ENCODE assay signal across 29 cellular contexts in genomic region chr6:36807143-36807542, GRCh38.
"Had no signal": no experiment of that assay in that cellular context is flagged by ENCODE, and none has a peak within 500 bp of the region (broad histone marks: within the 10 kb centered on the region; RNA-seq: fewer than 3 reads in every experiment).

No MANE protein-coding gene starts in this region.

- ATAC-seq: stimulated activated effector memory CD8-positive, alpha-beta T cell treated with anti-CD3 and anti-CD28 coated beads, Interleukin-12 subunit alpha, Interleukin-12 subunit beta, amount 100 ng/mL, for 72 hours; stimulated activated memory B cell treated with anti-CD40 and anti-IgM and Interleukin-4, amounts not matched to agents 10 μg/mL and 1 μg/mL and 100 μg/mL, for 72 hours; stimulated activated naive B cell treated with anti-CD40 and anti-IgM and Interleukin-4, amounts not matched to agents 10 μg/mL and 1 μg/mL and 100 μg/mL, for 72 hours; stimulated activated naive CD8-positive, alpha-beta T cell treated with anti-CD3 and anti-CD28 coated beads, Interleukin-15, amount 100 ng/mL, for 72 hours; stimulated activated naive CD8-positive, alpha-beta T cell treated with anti-CD3 and anti-CD28 coated beads, Interleukin-15, Interleukin-2, amounts not matched to agents 100 U/mL and 50 U/mL, for 24 hours; upper lobe of right lung had no signal

- H3K9me3 ChIP-seq: stomach, suprapubic skin, testis, thoracic aorta, thyroid gland, tibial artery, tibial nerve, transverse colon, upper lobe of left lung, upper lobe of right lung, uterus, vagina had no signal

- H3K4me3 ChIP-seq: stomach, suprapubic skin, testis, thoracic aorta, thyroid gland, tibial artery, tibial nerve, transverse colon, upper lobe of left lung, upper lobe of right lung, uterus, vagina had no signal

- H3K4me3 Mint-ChIP-seq: stimulated activated effector memory CD8-positive, alpha-beta T cell treated with anti-CD3 and anti-CD28 coated beads, Interleukin-12 subunit alpha, Interleukin-12 subunit beta, amount 100 ng/mL, for 72 hours; stimulated activated memory B cell treated with anti-CD40 and anti-IgM and Interleukin-4, amounts not matched to agents 10 μg/mL and 1 μg/mL and 100 μg/mL, for 72 hours; stimulated activated naive B cell treated with anti-CD40 and anti-IgM and Interleukin-4, amounts not matched to agents 10 μg/mL and 1 μg/mL and 100 μg/mL, for 72 hours; stimulated activated naive CD8-positive, alpha-beta T cell treated with anti-CD3 and anti-CD28 coated beads, Interleukin-15, amount 100 ng/mL, for 72 hours; stimulated activated naive CD8-positive, alpha-beta T cell treated with anti-CD3 and anti-CD28 coated beads, Interleukin-15, Interleukin-2, amounts not matched to agents 100 ng/mL and 50 ng/mL, for 24 hours; type B pancreatic cell had no signal

- H3K9me3 Mint-ChIP-seq: stimulated activated effector memory CD8-positive, alpha-beta T cell treated with anti-CD3 and anti-CD28 coated beads, Interleukin-12 subunit alpha, Interleukin-12 subunit beta, amount 100 ng/mL, for 72 hours; stimulated activated memory B cell treated with anti-CD40 and anti-IgM and Interleukin-4, amounts not matched to agents 10 μg/mL and 1 μg/mL and 100 μg/mL, for 72 hours; stimulated activated naive B cell treated with anti-CD40 and anti-IgM and Interleukin-4, amounts not matched to agents 10 μg/mL and 1 μg/mL and 100 μg/mL, for 72 hours; stimulated activated naive CD8-positive, alpha-beta T cell treated with anti-CD3 and anti-CD28 coated beads, Interleukin-15, amount 100 ng/mL, for 72 hours; stimulated activated naive CD8-positive, alpha-beta T cell treated with anti-CD3 and anti-CD28 coated beads, Interleukin-15, Interleukin-2, amounts not matched to agents 100 ng/mL and 50 ng/mL, for 24 hours; type B pancreatic cell had no signal

- H3K36me3 Mint-ChIP-seq: stimulated activated effector memory CD8-positive, alpha-beta T cell treated with anti-CD3 and anti-CD28 coated beads, Interleukin-12 subunit alpha, Interleukin-12 subunit beta, amount 100 ng/mL, for 72 hours; stimulated activated memory B cell treated with anti-CD40 and anti-IgM and Interleukin-4, amounts not matched to agents 10 μg/mL and 1 μg/mL and 100 μg/mL, for 72 hours; stimulated activated naive B cell treated with anti-CD40 and anti-IgM and Interleukin-4, amounts not matched to agents 10 μg/mL and 1 μg/mL and 100 μg/mL, for 72 hours; type B pancreatic cell had no signal

- H3K4me1 Mint-ChIP-seq: stimulated activated effector memory CD8-positive, alpha-beta T cell treated with anti-CD3 and anti-CD28 coated beads, Interleukin-12 subunit alpha, Interleukin-12 subunit beta, amount 100 ng/mL, for 72 hours; stimulated activated memory B cell treated with anti-CD40 and anti-IgM and Interleukin-4, amounts not matched to agents 10 μg/mL and 1 μg/mL and 100 μg/mL, for 72 hours; stimulated activated naive B cell treated with anti-CD40 and anti-IgM and Interleukin-4, amounts not matched to agents 10 μg/mL and 1 μg/mL and 100 μg/mL, for 72 hours; stimulated activated naive CD8-positive, alpha-beta T cell treated with anti-CD3 and anti-CD28 coated beads, Interleukin-15, amount 100 ng/mL, for 72 hours had no signal

- H3K27ac Mint-ChIP-seq: stimulated activated memory B cell treated with anti-CD40 and anti-IgM and Interleukin-4, amounts not matched to agents 10 μg/mL and 1 μg/mL and 100 μg/mL, for 72 hours; stimulated activated naive B cell treated with anti-CD40 and anti-IgM and Interleukin-4, amounts not matched to agents 10 μg/mL and 1 μg/mL and 100 μg/mL, for 72 hours; stimulated activated naive CD8-positive, alpha-beta T cell treated with anti-CD3 and anti-CD28 coated beads, Interleukin-15, Interleukin-2, amounts not matched to agents 100 ng/mL and 50 ng/mL, for 24 hours; type B pancreatic cell had no signal

- FAIRE-seq: urothelium cell line had no signal

- H3K36me3 ChIP-seq: stomach, suprapubic skin, thoracic aorta, thyroid gland, tibial artery, tibial nerve, transverse colon, upper lobe of left lung, upper lobe of right lung, uterus, vagina had no signal

- H3K4me1 ChIP-seq: stomach, suprapubic skin, testis, thyroid gland, tibial artery, tibial nerve, transverse colon, upper lobe of left lung, upper lobe of right lung, uterus, vagina had no signal

- H3K27ac ChIP-seq: stomach, suprapubic skin, testis, thoracic aorta, thyroid gland, tibial artery, tibial nerve, transverse colon, upper lobe of left lung, upper lobe of right lung, uterus, vagina had no signal

- DNase-seq: stimulated activated CD4-positive, alpha-beta T cell treated with anti-CD3 and anti-CD28 coated beads, Interleukin-2, amount 100 ng/mL, for 48 hours; stimulated activated CD4-positive, alpha-beta T cell treated with anti-CD3 and anti-CD28 coated beads, Interleukin-4, amount 100 ng/mL, for 1 hour; stimulated activated CD4-positive, alpha-beta T cell treated with anti-CD3 and anti-CD28 coated beads, Interleukin-4, amount 100 ng/mL, for 24 hours; stimulated activated CD4-positive, alpha-beta T cell treated with anti-CD3 and anti-CD28 coated beads, Interleukin-4, amount 100 ng/mL, for 4 hours; stimulated activated CD8-positive, alpha-beta memory T cell treated with anti-CD3 and anti-CD28 coated beads, Interleukin-4, amount 100 ng/mL, for 48 hours; stimulated activated naive B cell treated with anti-CD40 and anti-IgM and Interleukin-4, amounts not matched to agents 10 μg/mL and 1 μg/mL and 100 μg/mL, for 72 hours; stimulated activated naive CD4-positive, alpha-beta T cell; stimulated activated naive CD4-positive, alpha-beta T cell treated with Interleukin-2 at 50 U/mL for 16 hours; stimulated activated naive CD8-positive, alpha-beta T cell treated with anti-CD3 and anti-CD28 coated beads, Interleukin-15, amount 100 ng/mL, for 72 hours; stimulated activated naive CD8-positive, alpha-beta T cell treated with anti-CD3 and anti-CD28 coated beads, Interleukin-15, Interleukin-2, amounts not matched to agents 100 U/mL and 50 U/mL, for 24 hours; stomach; substantia nigra; testis; thyroid gland; tibial artery; transverse colon; trophoblast cell; upper lobe of left lung; upper lobe of right lung; uterus had no signal

- H3K27me3 ChIP-seq: suprapubic skin, testis, thyroid gland, upper lobe of left lung, upper lobe of right lung, uterus, vagina had no signal

- H3K27me3 Mint-ChIP-seq: stimulated activated naive CD8-positive, alpha-beta T cell treated with anti-CD3 and anti-CD28 coated beads, Interleukin-15, Interleukin-2, amounts not matched to agents 100 ng/mL and 50 ng/mL, for 24 hours had no signal
